ENCODE assay signal across 15 cellular contexts in the genomic region with DNA sequence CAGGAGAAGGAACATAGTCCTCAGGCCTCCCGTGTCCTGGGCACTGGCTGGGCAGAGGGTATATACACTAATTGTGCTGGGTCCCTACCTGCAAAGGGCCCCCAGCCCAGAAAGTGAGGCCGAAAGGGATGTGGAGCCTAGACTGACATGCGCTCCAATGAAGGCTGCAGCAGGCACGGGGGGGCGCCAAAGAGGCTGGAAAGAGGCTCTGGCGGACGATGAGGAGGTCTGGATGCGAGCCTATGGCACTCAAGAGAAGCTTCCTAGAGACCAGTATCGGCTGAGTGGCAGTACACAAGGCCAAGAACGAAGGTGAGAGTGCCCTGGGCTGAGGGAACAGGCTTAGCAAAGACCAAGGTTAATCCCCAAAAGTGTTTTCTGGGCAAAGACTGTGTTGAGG. TPM values are rescaled to one million over a fixed set of nuclear protein-coding genes. Genes with fewer than 3 reads are reported as not detected.
DNase-seq lines count a peak whose midpoint lies in the region; ATAC-seq and TF ChIP-seq lines count a peak whose summit lies in the region.
"Had no signal": no experiment of that assay in that cellular context is flagged by ENCODE, and none has a peak within 500 bp of the region (broad histone marks: within the 10 kb centered on the region; RNA-seq: fewer than 3 reads in every experiment).

No MANE protein-coding gene starts in this region.

- no peak for ATAC-seq in GM18861 (IDR thresholded peaks at IDR 0.05; ENCODE audit: unreplicated experiment)
- ATAC-seq in HG02588 (IDR thresholded peaks at IDR 0.05; ENCODE audit: unreplicated experiment), result no peak

- no peaks in the 10 kb centered on the region for H3K9me3 ChIP-seq in colonic mucosa
- H3K9me3 ChIP-seq: SJSA1 had no signal

- no peaks in the 10 kb centered on the region for H3K27me3 Mint-ChIP-seq in MCF 10A (ENCODE audit: insufficient read depth, unreplicated experiment)
- H3K27me3 Mint-ChIP-seq: brain; CD4-positive, CD25-positive, alpha-beta regulatory T cell; memory B cell had no signal

- H3K36me3 Mint-ChIP-seq in MCF 10A (ENCODE audit: insufficient read depth, unreplicated experiment), result peaks cover 59% of the 10 kb centered on the region

- H3K9me3 Mint-ChIP-seq in MCF 10A (ENCODE audit: unreplicated experiment), result no peaks in the 10 kb centered on the region
- H3K9me3 Mint-ChIP-seq: brain; CD4-positive, CD25-positive, alpha-beta regulatory T cell; memory B cell had no signal

- in situ Hi-C loops in T47D (cut with HindIII; ENCODE audit: low pct_unique_long_range_greater_than_20kb, low sequenced_read_pairs), result no loop called here

- no peaks in the 10 kb centered on the region for H3K4me1 ChIP-seq in colonic mucosa

- peaks cover 11% of the 10 kb centered on the region for H3K4me1 Mint-ChIP-seq in MCF 10A (ENCODE audit: insufficient read depth, unreplicated experiment)

- no peak overlapping the region for H3K4me3 Mint-ChIP-seq in MCF 10A (ENCODE audit: unreplicated experiment)
- H3K4me3 Mint-ChIP-seq: brain; CD4-positive, CD25-positive, alpha-beta regulatory T cell; memory B cell had no signal

- H3K4me3 ChIP-seq in LNCaP clone FGC (ENCODE audit: low read depth, low read length), result no peak overlapping the region
- no peak overlapping the region for H3K4me3 ChIP-seq in retinal pigment epithelial cell (ENCODE audit: low read length)
- H3K4me3 ChIP-seq in colonic mucosa, result no peak overlapping the region
- H3K4me3 ChIP-seq: SJSA1 had no signal

- H3K27ac Mint-ChIP-seq in MCF 10A (ENCODE audit: low read depth, unreplicated experiment), result no peak overlapping the region
- H3K27ac Mint-ChIP-seq: brain; CD4-positive, CD25-positive, alpha-beta regulatory T cell; memory B cell had no signal

- POLR2A ChIA-PET in MCF 10A (lab: Yijun Ruan, JAX), result no interaction called here

- no peak overlapping the region for H3K27ac ChIP-seq in colonic mucosa
- H3K27ac ChIP-seq: SJSA1 had no signal

- CTCF ChIA-PET in MCF 10A (lab: Yijun Ruan, JAX), result interaction anchor here (0.6 kb wide), 2 partner anchors 358 to 1696 kb away, joined by 3 read pairs; no protein-coding TSS in a partner anchor

- intact Hi-C loops in MCF 10A (cut with micrococcal nuclease) (no loop called here), colonic mucosa (cut with DNase I) (no loop called here)

- DNase-seq in T47D (ENCODE audit: low read depth in 1 of 2, low spot score in 1 of 2) (peak; percentile 24), MCF 10A (ENCODE audit: unreplicated experiment) (no peak), LNCaP clone FGC (ENCODE audit: low read depth) (no peak), ecto neural progenitor cell (ENCODE audit: low spot score) (peak; percentile 58), retinal pigment epithelial cell (ENCODE audit: low read depth) (no peak), colonic mucosa (no peak)
- DNase-seq: foreskin melanocyte, NCI-H1694 had no signal

- no peak overlapping the region for H3K9ac ChIP-seq in colonic mucosa (ENCODE audit: low read depth in 2 of 2, low read length in 2 of 2)

- H3K27me3 ChIP-seq in colonic mucosa, result no peaks in the 10 kb centered on the region
- H3K27me3 ChIP-seq: SJSA1 had no signal

- TF ChIP-seq CTCF in MCF 10A (IDR thresholded peaks at IDR 0.05; ENCODE audit: unreplicated experiment) (no peak), LNCaP clone FGC (IDR thresholded peaks at IDR 0.05; ENCODE audit: control insufficient read depth, extremely low read depth, insufficient read depth) (peak; percentile 29; the same call in 1 of the 2 replicates), retinal pigment epithelial cell (conservative IDR thresholded peaks at IDR 0.05; ENCODE audit: low read depth, low read length) (peak; percentile 35), colonic mucosa (IDR thresholded peaks at IDR 0.05) (no peak)

- no peaks in the 10 kb centered on the region for H3K36me3 ChIP-seq in colonic mucosa

- no TSS peak for BruUV-seq in MCF 10A (replicated peaks; lab: Mats Ljungman, UMichigan)

RNA-seq across cellular contexts. Expression of a gene that starts 16.6 kb away (rescaled TPM):
- total RNA-seq in MCF 10A (2022), result 24.7 and 32.8 TPM in 2 replicates
- 10 to 100 TPM; 50.0 to 77.7 TPM for total RNA-seq in colonic mucosa

RNA-seq across cellular contexts. Expression of a gene that starts 17.3 kb away (rescaled TPM):
- total RNA-seq in MCF 10A (2022) (9.9 and 13.4 TPM in 2 replicates), colonic mucosa (1 to 10 TPM; 5.9 to 7.6 TPM)

RNA-seq across cellular contexts. Expression of a gene that starts 47.6 kb away (rescaled TPM):
- total RNA-seq in MCF 10A (2022), result not detected in 2 replicates
- total RNA-seq in colonic mucosa, result under 1 TPM; 0.32 to 0.45 TPM
- total RNA-seq: CD4-positive, CD25-positive, alpha-beta regulatory T cell; renal cortical epithelial cell; SJSA1 had no signal

Comparison
In these comparisons a context has a peak if more than half of its experiments do, and no peak if none do; other contexts are left out.
1. DNase-seq: peak in T47D (2 of 2) and ecto neural progenitor cell (single experiment); none in MCF 10A (single experiment), LNCaP clone FGC (single experiment), retinal pigment epithelial cell (single experiment) and colonic mucosa (single experiment).
2. CTCF ChIP-seq: peak in LNCaP clone FGC (single experiment) and retinal pigment epithelial cell (single experiment); none in MCF 10A (single experiment) and colonic mucosa (single experiment).